ENCODE assay signal across 18 cellular contexts in the genomic region with DNA sequence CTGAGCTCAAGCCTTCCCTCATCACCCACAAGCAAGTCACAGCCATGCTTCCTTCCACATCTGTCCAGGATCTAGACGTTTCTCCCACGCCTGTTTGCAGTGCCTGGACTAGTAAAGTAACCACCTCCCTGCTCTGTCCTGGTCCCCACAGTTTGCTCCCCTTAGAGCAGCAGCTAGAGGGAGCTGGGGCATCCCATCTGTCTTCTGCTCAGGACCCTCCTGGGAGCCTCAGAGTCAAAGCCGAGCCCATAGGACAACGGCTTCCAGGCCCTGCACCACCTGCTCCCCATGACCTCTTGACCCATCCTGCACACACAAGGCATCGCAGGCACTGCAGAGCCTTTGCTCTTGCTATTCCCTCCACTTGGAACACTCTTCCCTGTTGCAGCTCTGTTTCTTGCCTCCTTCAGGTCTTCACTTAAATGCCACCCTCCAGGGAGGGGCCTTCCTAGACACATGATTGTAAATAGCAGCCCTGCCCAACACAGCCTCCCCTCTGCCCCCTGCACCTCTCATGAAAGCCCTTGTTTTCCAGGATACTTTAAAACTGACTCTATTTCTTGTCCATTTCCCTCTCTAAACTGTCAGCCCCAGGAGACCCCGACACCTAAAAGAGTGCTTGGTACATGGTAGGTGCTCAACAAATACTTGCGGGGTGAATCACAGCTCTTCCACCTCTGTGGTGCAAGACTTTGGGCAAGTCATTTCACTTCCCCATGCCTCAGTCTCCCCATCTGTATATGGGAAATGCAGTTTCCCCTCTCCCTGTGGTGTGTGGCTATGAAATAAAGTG. TPM values are rescaled to one million over a fixed set of nuclear protein-coding genes. Genes with fewer than 3 reads are reported as not detected.
DNase-seq lines count a peak whose midpoint lies in the region; ATAC-seq, FAIRE-seq and TF ChIP-seq lines count a peak whose summit lies in the region.
"Had no signal": no experiment of that assay in that cellular context is flagged by ENCODE, and none has a peak within 500 bp of the region (broad histone marks: within the 10 kb centered on the region; RNA-seq: fewer than 3 reads in every experiment).

No MANE protein-coding gene starts in this region.

- no peak for FAIRE-seq in HepG2 (lab: Jason Lieb, UNC)

- DNase-seq in HepG2 (ENCODE audit: low spot score) (no peak), right lobe of liver (no peak), adipocyte (ENCODE audit: low read depth) (no peak), myocyte (ENCODE audit: low read depth) (peak; percentile 25), NCI-H187 (lab: John Stamatoyannopoulos, UW) (no peak), nucleus accumbens (lab: John Stamatoyannopoulos, UW) (no peak)
- DNase-seq: activated CD8-positive, alpha-beta T cell treated with anti-CD3 and anti-CD28 coated beads, Interleukin-2, amount 10 ng/mL, durations not matched to agents 7 days and 5 days; activated gamma-delta T cell; AML-193; effector CD8-positive, alpha-beta T cell; GM23248; MV-4-11; NCI-H2227 treated with DMSO at 0.1 percent for 48 hours; stimulated activated naive B cell treated with anti-CD40 and anti-IgM and Interleukin-4, amounts not matched to agents 10 μg/mL and 1 μg/mL and 100 μg/mL, for 72 hours had no signal

- TF ChIP-seq RAD21 in HepG2 (CRISPR knock-in tag; IDR thresholded peaks at IDR 0.05), result no peak

- in situ Hi-C loops in HepG2 (cut with HindIII; ENCODE audit: extremely low pct_ligation_motif_present, low pct_unique_long_range_greater_than_20kb), result no loop called here

- H3K9ac ChIP-seq in HepG2 (ENCODE audit: insufficient read depth, low read depth, low read length), result no peak overlapping the region
- H3K9ac ChIP-seq in adipocyte (ENCODE audit: low read length), result peak overlapping the region; percentile 18
- H3K9ac ChIP-seq: GM23248 had no signal

- TF ChIP-seq EP300 in HepG2 (IDR thresholded peaks at IDR 0.05; ENCODE audit: low read depth in 2 of 2, low read length in 2 of 2) (no peak), HepG2 (CRISPR knock-in tag; IDR thresholded peaks at IDR 0.05; ENCODE audit: borderline replicate concordance) (no peak)

- peaks cover 6% of the 10 kb centered on the region; the same call in 1 of the 2 replicates for H4K20me1 ChIP-seq in HepG2 (ENCODE audit: insufficient read depth, low read length)

- TF ChIP-seq POLR2A in HepG2 (IDR thresholded peaks at IDR 0.05; ENCODE audit: insufficient read depth in 1 of 2, low read depth in 2 of 2, low read length in 2 of 2) (no peak), right lobe of liver (IDR thresholded peaks at IDR 0.05) (no peak)

- no peak overlapping the region for H2AFZ ChIP-seq in HepG2 (ENCODE audit: low read length)
- H2AFZ ChIP-seq: GM23248 had no signal

- ATAC-seq in HepG2 (peak; percentile 47), right lobe of liver (no peak), HG03025 (IDR thresholded peaks at IDR 0.05; ENCODE audit: low FRiP score, unreplicated experiment) (no peak), HG02588 (IDR thresholded peaks at IDR 0.05; ENCODE audit: unreplicated experiment) (no peak)
- ATAC-seq: activated CD8-positive, alpha-beta T cell treated with anti-CD3 and anti-CD28 coated beads, Interleukin-2, amount 10 ng/mL, durations not matched to agents 7 days and 5 days; stimulated activated naive B cell treated with anti-CD40 and anti-IgM and Interleukin-4, amounts not matched to agents 10 μg/mL and 1 μg/mL and 100 μg/mL, for 72 hours had no signal

- POLR2A ChIA-PET in HepG2 (lab: Yijun Ruan, JAX), result no interaction called here

- H3K79me2 ChIP-seq in HepG2 (ENCODE audit: insufficient read depth, low read length), result no peaks in the 10 kb centered on the region

- CTCF ChIA-PET in HepG2 (lab: Yijun Ruan, JAX; ENCODE audit: low intra/inter-chr PET ratio, low total read pairs), result no interaction called here

- no peak overlapping the region for H3K4me2 ChIP-seq in HepG2 (ENCODE audit: low read depth, low read length)

- intact Hi-C loops in HepG2 (cut with micrococcal nuclease; ENCODE audit: unreplicated experiment), result loop anchor here (5.0 kb wide), 1 partner anchor 37 kb away; no protein-coding TSS in a partner anchor
- intact Hi-C loops in right lobe of liver (cut with DNase I), result loop anchor here in 1 of 2 donors (10.0 kb wide), 1 partner anchor 125 kb away; a partner anchor contains a TSS

- H3K4me3 ChIP-seq in HepG2 (replicated peaks in 1 of 3; ENCODE audit: insufficient read depth in 1 of 3, low read depth in 2 of 3, low read length in 3 of 3) (no peak overlapping the region), right lobe of liver (no peak overlapping the region), adipocyte (ENCODE audit: low read length) (peak overlapping the region; percentile 54)
- H3K4me3 ChIP-seq: GM23248, lung, SK-N-MC had no signal

- H3K36me3 ChIP-seq in HepG2 (replicated peaks in 1 of 2; ENCODE audit: control insufficient read depth in 1 of 2, insufficient read depth in 2 of 2, low read length in 2 of 2) (no peaks in the 10 kb centered on the region), right lobe of liver (no peaks in the 10 kb centered on the region), adipocyte (ENCODE audit: control insufficient read depth, insufficient read depth, low read length, severe bottlenecking) (peaks cover 5% of the 10 kb centered on the region)

- peaks cover 28% of the 10 kb centered on the region for H3K4me1 ChIP-seq in HepG2 (ENCODE audit: insufficient read depth, low read length)
- peaks cover 0 to 2% (median 0%) of the 10 kb centered on the region in 4 donors for H3K4me1 ChIP-seq in right lobe of liver
- H3K4me1 ChIP-seq in adipocyte (ENCODE audit: control insufficient read depth, insufficient read depth, low read length), result peaks cover 31% of the 10 kb centered on the region

- no TSS peak for BruUV-seq in HepG2 (replicated peaks; lab: Mats Ljungman, UMichigan)

- H3K27ac ChIP-seq in HepG2 (ENCODE audit: extremely low read length, insufficient read depth, low read length) (no peak overlapping the region), right lobe of liver (no peak overlapping the region)
- H3K27ac ChIP-seq: GM23248, SK-N-MC had no signal

- WGBS in HepG2 (ENCODE audit: low lambda C conversion rate), result 20% methylated on average over 7 of the region's 7 CpGs
- 64% methylated on average over 6 of the region's 7 CpGs for WGBS in right lobe of liver (ENCODE audit: insufficient coverage, low coverage, low lambda C conversion rate, missing lambda C conversion rate)

- H3K27me3 ChIP-seq in HepG2 (ENCODE audit: control insufficient read depth in 1 of 2, insufficient read depth in 2 of 2, low read length in 2 of 2) (peaks cover 3 to 39% of the 10 kb centered on the region in 2 experiments; a peak in 4 of 5 replicates), right lobe of liver (no peaks in the 10 kb centered on the region), adipocyte (replicated peaks; ENCODE audit: control insufficient read depth, insufficient read depth, low read length) (no peaks in the 10 kb centered on the region)

- H3K9me3 ChIP-seq in HepG2 (ENCODE audit: low read length), result no peaks in the 10 kb centered on the region
- H3K9me3 ChIP-seq in right lobe of liver, result no peaks in the 10 kb centered on the region
- H3K9me3 ChIP-seq in adipocyte (ENCODE audit: control insufficient read depth, low read length), result no peaks in the 10 kb centered on the region

- TF ChIP-seq CTCF in HepG2 (CRISPR knock-in tag; IDR thresholded peaks at IDR 0.05) (no peak), right lobe of liver (IDR thresholded peaks at IDR 0.05) (no peak)

RNA-seq across cellular contexts. Expression of a gene that starts 3.1 kb away (rescaled TPM):
- total RNA-seq in HepG2 (2016; rRNA removed; fragmentation: Illumina TruSeq; extraction: Trizol), result 0.31 and 0.45 TPM in 2 replicates
- total RNA-seq in HepG2 (2016; cell fraction: cytosol; rRNA removed; fragmentation: Illumina TruSeq; extraction: Trizol; ENCODE audit: low read depth), result 0.18 and 0.30 TPM in 2 replicates
- total RNA-seq in HepG2 (2016; cell fraction: insoluble cytoplasmic fraction; rRNA removed; fragmentation: Illumina TruSeq; extraction: Trizol), result 0.28 and 0.43 TPM in 2 replicates
- total RNA-seq in HepG2 (2016; cell fraction: membrane; rRNA removed; fragmentation: Illumina TruSeq; extraction: Trizol), result 0.38 and 0.43 TPM in 2 replicates
- total RNA-seq in HepG2 (2016; cell fraction: nucleus; rRNA removed; fragmentation: Illumina TruSeq; extraction: Trizol), result 0.34 and 0.44 TPM in 2 replicates
- 2.3 and 2.9 TPM in 2 replicates for polyA plus RNA-seq in HepG2 (2011; rRNA removed)
- 2.2 and 2.3 TPM in 2 replicates for polyA plus RNA-seq in HepG2 (2011; cell fraction: cytosol; rRNA removed)
- polyA plus RNA-seq in HepG2 (2011; cell fraction: nucleus; rRNA removed), result 2.5 and 3.4 TPM in 2 replicates
- polyA plus RNA-seq in HepG2 (2012), result 2.2 and 3.4 TPM in 2 replicates
- polyA plus RNA-seq in HepG2 (2016; cell fraction: cytosol; fragmentation: Illumina TruSeq; extraction: Trizol; ENCODE audit: low read depth), result 0.19 and 0.27 TPM in 2 replicates
- polyA plus RNA-seq in HepG2 (2016; cell fraction: insoluble cytoplasmic fraction; fragmentation: Illumina TruSeq; extraction: Trizol; ENCODE audit: low read depth), result 0.74 and 0.80 TPM in 2 replicates
- 0.39 and 0.44 TPM in 2 replicates for polyA plus RNA-seq in HepG2 (2016; cell fraction: membrane; fragmentation: Illumina TruSeq; extraction: Trizol; ENCODE audit: low read depth)
- 1.1 TPM in 2 replicates for polyA plus RNA-seq in HepG2 (2016; cell fraction: nucleus; fragmentation: Illumina TruSeq; extraction: Trizol; ENCODE audit: insufficient read depth, low read depth)
- 2.3 and 4.5 TPM in 2 replicates for polyA minus RNA-seq in HepG2 (2011; rRNA and poly(A)+ RNA removed; ENCODE audit: low replicate concordance)
- 1.8 and 2.8 TPM in 2 replicates for polyA minus RNA-seq in HepG2 (2011; cell fraction: cytosol; rRNA and poly(A)+ RNA removed)
- 1.5 and 2.9 TPM in 2 replicates for polyA minus RNA-seq in HepG2 (2011; cell fraction: nucleus; rRNA and poly(A)+ RNA removed)
- 1 to 10 TPM; 3.3 to 5.5 (median 4.7) TPM for total RNA-seq in right lobe of liver
- 24.9 and 25.8 TPM in 2 replicates for total RNA-seq in myocyte
- polyA plus RNA-seq in myocyte (2012), result 17.7 TPM

RNA-seq across cellular contexts. Expression of a gene that starts 34.4 kb away (rescaled TPM):
- 20.5 and 39.8 TPM in 2 replicates for total RNA-seq in HepG2 (2016; rRNA removed; fragmentation: Illumina TruSeq; extraction: Trizol)
- total RNA-seq in HepG2 (2016; cell fraction: cytosol; rRNA removed; fragmentation: Illumina TruSeq; extraction: Trizol; ENCODE audit: low read depth), result 7.7 and 8.7 TPM in 2 replicates
- 18.3 and 35.2 TPM in 2 replicates for total RNA-seq in HepG2 (2016; cell fraction: insoluble cytoplasmic fraction; rRNA removed; fragmentation: Illumina TruSeq; extraction: Trizol)
- total RNA-seq in HepG2 (2016; cell fraction: membrane; rRNA removed; fragmentation: Illumina TruSeq; extraction: Trizol), result 33.7 and 35.8 TPM in 2 replicates
- total RNA-seq in HepG2 (2016; cell fraction: nucleus; rRNA removed; fragmentation: Illumina TruSeq; extraction: Trizol), result 32.1 and 34.9 TPM in 2 replicates
- 27.4 and 31.9 TPM in 2 replicates for polyA plus RNA-seq in HepG2 (2011; rRNA removed)
- polyA plus RNA-seq in HepG2 (2011; cell fraction: cytosol; rRNA removed), result 31.3 and 32.8 TPM in 2 replicates
- 53.3 and 53.4 TPM in 2 replicates for polyA plus RNA-seq in HepG2 (2011; cell fraction: nucleus; rRNA removed)
- polyA plus RNA-seq in HepG2 (2012), result 39.9 and 42.2 TPM in 2 replicates
- polyA plus RNA-seq in HepG2 (2016; cell fraction: cytosol; fragmentation: Illumina TruSeq; extraction: Trizol; ENCODE audit: low read depth), result 14.1 and 15.9 TPM in 2 replicates
- polyA plus RNA-seq in HepG2 (2016; cell fraction: insoluble cytoplasmic fraction; fragmentation: Illumina TruSeq; extraction: Trizol; ENCODE audit: low read depth), result 67.2 and 88.4 TPM in 2 replicates
- 51.1 and 52.5 TPM in 2 replicates for polyA plus RNA-seq in HepG2 (2016; cell fraction: membrane; fragmentation: Illumina TruSeq; extraction: Trizol; ENCODE audit: low read depth)
- 86.9 and 97.6 TPM in 2 replicates for polyA plus RNA-seq in HepG2 (2016; cell fraction: nucleus; fragmentation: Illumina TruSeq; extraction: Trizol; ENCODE audit: insufficient read depth, low read depth)
- 26.9 and 40.6 TPM in 2 replicates for polyA minus RNA-seq in HepG2 (2011; rRNA and poly(A)+ RNA removed; ENCODE audit: low replicate concordance)
- polyA minus RNA-seq in HepG2 (2011; cell fraction: cytosol; rRNA and poly(A)+ RNA removed), result 19.3 and 21.4 TPM in 2 replicates
- polyA minus RNA-seq in HepG2 (2011; cell fraction: nucleus; rRNA and poly(A)+ RNA removed), result 16.0 and 18.3 TPM in 2 replicates
- total RNA-seq in right lobe of liver, result 10 to 100 TPM; 22.6 to 80.7 (median 60.7) TPM
- total RNA-seq in myocyte, result 23.2 and 25.8 TPM in 2 replicates
- polyA plus RNA-seq in myocyte (2012), result 66.4 TPM

RNA-seq across cellular contexts. Expression of a gene that starts 36.1 kb away (rescaled TPM):
- total RNA-seq in HepG2 (2016; rRNA removed; fragmentation: Illumina TruSeq; extraction: Trizol), result 18.7 and 21.3 TPM in 2 replicates
- 9.9 and 11.5 TPM in 2 replicates for total RNA-seq in HepG2 (2016; cell fraction: cytosol; rRNA removed; fragmentation: Illumina TruSeq; extraction: Trizol; ENCODE audit: low read depth)
- total RNA-seq in HepG2 (2016; cell fraction: insoluble cytoplasmic fraction; rRNA removed; fragmentation: Illumina TruSeq; extraction: Trizol), result 20.7 and 24.9 TPM in 2 replicates
- total RNA-seq in HepG2 (2016; cell fraction: membrane; rRNA removed; fragmentation: Illumina TruSeq; extraction: Trizol), result 17.5 and 20.5 TPM in 2 replicates
- total RNA-seq in HepG2 (2016; cell fraction: nucleus; rRNA removed; fragmentation: Illumina TruSeq; extraction: Trizol), result 9.0 and 12.7 TPM in 2 replicates
- polyA plus RNA-seq in HepG2 (2011; rRNA removed), result 32.0 and 35.0 TPM in 2 replicates
- polyA plus RNA-seq in HepG2 (2011; cell fraction: cytosol; rRNA removed), result 31.7 and 43.1 TPM in 2 replicates
- 16.5 and 21.3 TPM in 2 replicates for polyA plus RNA-seq in HepG2 (2011; cell fraction: nucleus; rRNA removed)
- polyA plus RNA-seq in HepG2 (2012), result 13.9 and 16.5 TPM in 2 replicates
- polyA plus RNA-seq in HepG2 (2016; cell fraction: cytosol; fragmentation: Illumina TruSeq; extraction: Trizol; ENCODE audit: low read depth), result 13.0 and 15.6 TPM in 2 replicates
- polyA plus RNA-seq in HepG2 (2016; cell fraction: insoluble cytoplasmic fraction; fragmentation: Illumina TruSeq; extraction: Trizol; ENCODE audit: low read depth), result 37.7 and 39.9 TPM in 2 replicates
- polyA plus RNA-seq in HepG2 (2016; cell fraction: membrane; fragmentation: Illumina TruSeq; extraction: Trizol; ENCODE audit: low read depth), result 19.7 and 22.0 TPM in 2 replicates
- polyA plus RNA-seq in HepG2 (2016; cell fraction: nucleus; fragmentation: Illumina TruSeq; extraction: Trizol; ENCODE audit: insufficient read depth, low read depth), result 23.0 and 24.2 TPM in 2 replicates
- 49.2 and 83.5 TPM in 2 replicates for polyA minus RNA-seq in HepG2 (2011; rRNA and poly(A)+ RNA removed; ENCODE audit: low replicate concordance)
- 17.7 and 20.0 TPM in 2 replicates for polyA minus RNA-seq in HepG2 (2011; cell fraction: cytosol; rRNA and poly(A)+ RNA removed)
- 18.2 and 22.5 TPM in 2 replicates for polyA minus RNA-seq in HepG2 (2011; cell fraction: nucleus; rRNA and poly(A)+ RNA removed)
- 10 to 100 TPM; 10.8 to 20.6 (median 11.7) TPM for total RNA-seq in right lobe of liver
- 26.3 and 44.3 TPM in 2 replicates for total RNA-seq in myocyte
- 38.5 TPM for polyA plus RNA-seq in myocyte (2012)
